ENCODE assay signal across 1 cellular context in genomic region chr11:56693428-56693827, GRCh38.
TF ChIP-seq lines count a peak whose summit lies in the region.

No MANE protein-coding gene starts in this region.

TF ChIP-seq in GM23338, 12 proteins besides CTCF, POLR2A, EP300 and RAD21 (continued from another document):
- TF ChIP-seq REST (IDR thresholded peaks at IDR 0.05; ENCODE audit: unreplicated experiment) (no peak), ZNF462 (CRISPR knock-in tag; IDR thresholded peaks at IDR 0.05) (no peak)
TF ChIP-seq in GM23338: peak in this region for 0.
